In genomic region chr20:16953858-16954257, GRCh38 we compare ENCODE assay signal across 14 cellular contexts.
DNase-seq lines count a peak whose midpoint lies in the region; ATAC-seq and TF ChIP-seq lines count a peak whose summit lies in the region.
"Had no signal": no experiment of that assay in that cellular context is flagged by ENCODE, and none has a peak within 500 bp of the region (broad histone marks: within the 10 kb centered on the region; RNA-seq: fewer than 3 reads in every experiment).

No MANE protein-coding gene starts in this region.

- no peak for DNase-seq in H9
- DNase-seq in NCI-H146 (lab: John Stamatoyannopoulos, UW), result peak; percentile 54
- peak; percentile 73 for DNase-seq in islet precursor cell
- DNase-seq in retina, result peak; percentile 27
- no peak for DNase-seq in lower leg skin (ENCODE audit: low spot score in 2 of 2)
- no peak for DNase-seq in OCI-M2 (lab: John Stamatoyannopoulos, UW; ENCODE audit: unreplicated experiment)
- DNase-seq: BE2C; CD4-positive, alpha-beta memory T cell; DMS79; HCEC 1CT; HFFc6 had no signal

- H3K14ac ChIP-seq in H9 (ENCODE audit: insufficient read depth, low read length), result no peak overlapping the region

- H2BK12ac ChIP-seq in H9 (ENCODE audit: insufficient read length, low read depth, low read length), result no peak overlapping the region

- no peak for TF ChIP-seq POLR2A in lower leg skin (IDR thresholded peaks at IDR 0.05)

- no peak overlapping the region for H2BK15ac ChIP-seq in H9 (ENCODE audit: low read depth, low read length)

- H3T11ph ChIP-seq in H9 (ENCODE audit: low read length), result no peak overlapping the region

- H3K27me3 ChIP-seq in H9 (ENCODE audit: insufficient read depth, low read length), result no peaks in the 10 kb centered on the region
- H3K27me3 ChIP-seq: BE2C had no signal

- no peak overlapping the region for H3K9ac ChIP-seq in H9 (ENCODE audit: extremely low read depth, insufficient read length, low read length)

- H2AK5ac ChIP-seq in H9 (ENCODE audit: insufficient read length, low read length), result no peak overlapping the region

- H3K4me1 Mint-ChIP-seq in H9, result peaks cover 22 to 36% of the 10 kb centered on the region in 2 experiments
- H3K4me1 Mint-ChIP-seq: CD4-positive, alpha-beta memory T cell had no signal

- H3K27ac ChIP-seq in H9 (ENCODE audit: insufficient read length, low read depth, low read length), result no peak overlapping the region
- H3K27ac ChIP-seq: A549, C4-2B had no signal

- ATAC-seq in HG03025 (IDR thresholded peaks at IDR 0.05; ENCODE audit: low FRiP score, unreplicated experiment), result no peak
- ATAC-seq: A549 had no signal

- H3K4ac ChIP-seq in H9 (ENCODE audit: low read depth, low read length), result no peak overlapping the region

- no peak overlapping the region for H3K4me3 ChIP-seq in lower leg skin (ENCODE audit: low read depth, poor library complexity, severe bottlenecking)
- H3K4me3 ChIP-seq: A549 had no signal

- no peaks in the 10 kb centered on the region for H3K27me3 Mint-ChIP-seq in H9 (ENCODE audit: low read depth)
- H3K27me3 Mint-ChIP-seq: CD4-positive, alpha-beta memory T cell had no signal

- WGBS in H9 (ENCODE audit: extremely low coverage, insufficient read length, low lambda C conversion rate), result no CpG with 5 or more reads among the region's 4 CpGs
- WGBS in lower leg skin, 2 donors, result 60 to 85% methylated on average over 4 of the region's 4 CpGs

- no peak overlapping the region for H3K56ac ChIP-seq in H9 (ENCODE audit: insufficient read length, low read depth, low read length)

- no peak overlapping the region for H3K18ac ChIP-seq in H9 (ENCODE audit: insufficient read length, low read depth, low read length)

- H2BK20ac ChIP-seq in H9 (ENCODE audit: low read depth, low read length, poor library complexity, severe bottlenecking), result no peak overlapping the region

- no peaks in the 10 kb centered on the region for H3K9me3 ChIP-seq in H9 (ENCODE audit: control insufficient read depth, low read depth, low read length)
- H3K9me3 ChIP-seq: BE2C had no signal

- H3K36me3 Mint-ChIP-seq in H9 (ENCODE audit: insufficient read depth in 1 of 3, low read depth in 3 of 3), result peaks cover 0 to 7% (median 2%) of the 10 kb centered on the region in 3 experiments; a peak in 2 of 7 replicates
- H3K36me3 Mint-ChIP-seq: CD4-positive, alpha-beta memory T cell had no signal

- H3K27ac Mint-ChIP-seq in H9, result no peak overlapping the region
- H3K27ac Mint-ChIP-seq: CD4-positive, alpha-beta memory T cell; HFFc6 had no signal

- peaks cover 6 to 8% of the 10 kb centered on the region in 2 experiments; a peak in 3 of 5 replicates for H3K9me3 Mint-ChIP-seq in H9

- no peaks in the 10 kb centered on the region for H3K79me1 ChIP-seq in H9 (ENCODE audit: insufficient read depth, low read depth, low read length, poor library complexity, severe bottlenecking)

- intact Hi-C loops in lower leg skin (cut with DNase I; ENCODE audit: low total_unique reads), result no loop called here

- no peaks in the 10 kb centered on the region for H4K20me1 ChIP-seq in H9 (ENCODE audit: control insufficient read depth, insufficient read depth, insufficient read length)

- H3K23me2 ChIP-seq in H9 (ENCODE audit: insufficient read length, low read depth, low read length, poor library complexity, severe bottlenecking), result no peaks in the 10 kb centered on the region

- H3K4me1 ChIP-seq in H9 (ENCODE audit: insufficient read depth, low read length), result peaks cover 3% of the 10 kb centered on the region; the same call in 1 of the 2 replicates
- H3K4me1 ChIP-seq: A549, BE2C had no signal

- TF ChIP-seq CTCF in H9 (conservative IDR thresholded peaks at IDR 0.05) (no peak), lower leg skin (IDR thresholded peaks at IDR 0.05) (no peak)

- H3K79me2 ChIP-seq in H9 (ENCODE audit: insufficient read depth, low read length), result no peaks in the 10 kb centered on the region

- no peak overlapping the region for H4K8ac ChIP-seq in H9 (replicated peaks; ENCODE audit: insufficient read length, low read depth, low read length)

- H4K5ac ChIP-seq in H9 (ENCODE audit: insufficient read length, low read depth, low read length), result no peak overlapping the region

- no peak overlapping the region for H3K23ac ChIP-seq in H9 (ENCODE audit: insufficient read length, low read depth, low read length)

- peak overlapping the region; percentile 29 for H2AFZ ChIP-seq in H9 (ENCODE audit: low read length)

- H3K4me2 ChIP-seq in H9 (ENCODE audit: insufficient read depth, insufficient read length, low read length), result no peak overlapping the region
- H3K4me2 ChIP-seq: A549 had no signal

- no peak overlapping the region for H4K91ac ChIP-seq in H9 (ENCODE audit: insufficient read length, low read depth, low read length)

- no peak overlapping the region for H2BK120ac ChIP-seq in H9 (ENCODE audit: low read depth, low read length, poor library complexity, severe bottlenecking)

- no peak overlapping the region for H2BK5ac ChIP-seq in H9 (ENCODE audit: insufficient read length, low read length)

- no peak overlapping the region for H3K4me3 Mint-ChIP-seq in H9
- H3K4me3 Mint-ChIP-seq: CD4-positive, alpha-beta memory T cell; HFFc6 had no signal

Comparison
In these comparisons a context has a peak if more than half of its experiments do, and no peak if none do; other contexts are left out.
1. DNase-seq: peak in NCI-H146 (single experiment), islet precursor cell (single experiment) and retina (single experiment); none in H9 (single experiment), lower leg skin (0 of 2) and OCI-M2 (single experiment).